ENCODE assay signal across 32 cellular contexts in genomic region chr20:48262955-48263354, GRCh38.
"Had no signal": no experiment of that assay in that cellular context is flagged by ENCODE, and none has a peak within 500 bp of the region (broad histone marks: within the 10 kb centered on the region; RNA-seq: fewer than 3 reads in every experiment).

No MANE protein-coding gene starts in this region.

- FAIRE-seq: astrocyte, TTC549 had no signal

- H3K4me3 ChIP-seq: adrenal gland, body of pancreas, breast epithelium had no signal

- DNase-seq: activated B cell treated with CpG ODN at 0.5 μM for 24 hours; activated CD4-positive, alpha-beta memory T cell treated with anti-CD3 and anti-CD28 coated beads for 36 hours; activated CD4-positive, alpha-beta T cell treated with anti-CD3 and anti-CD28 coated beads for 4 hours; activated CD4-positive, alpha-beta T cell treated with anti-CD3 and anti-CD28 coated beads, Interleukin-2, amount 10 ng/mL, durations not matched to agents 24 days and 14 days; activated CD4-positive, alpha-beta T cell treated with anti-CD3 and anti-CD28 coated beads, Interleukin-2, amount 50 U/mL, for 1 hour; activated CD4-positive, alpha-beta T cell treated with anti-CD3 and anti-CD28 coated beads, Interleukin-2, amount 50 U/mL, for 4 hours; activated CD4-positive, CD25-positive, alpha-beta regulatory T cell treated with anti-CD3 and anti-CD28 coated beads, Interleukin-2, amount 50 U/mL, for 72 hours; activated CD8-positive, alpha-beta memory T cell treated with anti-CD3 and anti-CD28 coated beads, Interleukin-2, amount 50 U/mL, for 4 hours; activated CD8-positive, alpha-beta T cell treated with anti-CD3 and anti-CD28 coated beads for 36 hours; activated effector memory CD4-positive, alpha-beta T cell treated with anti-CD3 and anti-CD28 coated beads, Interleukin-2, amount 50 U/mL, for 16 hours; activated gamma-delta T cell treated with Interleukin-2 at 50 U/mL for 16 hours; activated naive CD4-positive, alpha-beta T cell; activated naive CD4-positive, alpha-beta T cell treated with anti-CD3 and anti-CD28 coated beads for 36 hours; activated naive CD4-positive, alpha-beta T cell treated with anti-CD3 and anti-CD28 coated beads, Interleukin-2, amount 50 U/mL, for 16 hours; activated naive CD8-positive, alpha-beta T cell treated with anti-CD3 and anti-CD28 coated beads for 36 hours; activated T-cell treated with anti-CD3 and anti-CD28 coated beads for 4 hours; activated T-cell treated with anti-CD3 and anti-CD28 coated beads, Interleukin-2, amount 50 U/mL, for 1 hour; activated T-cell treated with anti-CD3 and anti-CD28 coated beads, Interleukin-2, amount 50 U/mL, for 4 hours; activated T-cell treated with anti-CD3 and anti-CD28 coated beads, Interleukin-2, amount 50 U/mL, for 72 hours; adrenal gland; amniotic stem cell; aorta; body of pancreas; brain microvascular endothelial cell; central memory CD4-positive, alpha-beta T cell; T-helper 1 cell; T-helper 2 cell; T-helper 9 cell had no signal

- H3K27ac ChIP-seq: adrenal gland, body of pancreas, brain microvascular endothelial cell, breast epithelium, VCaP had no signal
